19 cellular contexts compared by ENCODE assay signal in genomic region chr18:9234528-9234927, GRCh38.
"Had no signal": no experiment of that assay in that cellular context is flagged by ENCODE, and none has a peak within 500 bp of the region (broad histone marks: within the 10 kb centered on the region; RNA-seq: fewer than 3 reads in every experiment).

No MANE protein-coding gene starts in this region.

- DNase-seq: IMR-90, Karpas-422, KG1, MG63, NCI-H1092, NCI-H1105 treated with DMSO at 0.1 percent for 48 hours, NCI-H1417 treated with DMSO at 0.1 percent for 48 hours, NCI-H146, NCI-H1694 treated with DMSO at 0.1 percent for 48 hours, NCI-H1930, NCI-H2081, NCI-H2107, NCI-H2227 treated with DMSO at 0.1 percent for 48 hours, NCI-H524, NCI-H69, NCI-H774, RPMI8226, SHP77, SK-N-SH had no signal
